Comparison of ENCODE assay signal across 33 cellular contexts in genomic region chr4:39157520-39157919, GRCh38.
"Had no signal": no experiment of that assay in that cellular context is flagged by ENCODE, and none has a peak within 500 bp of the region (broad histone marks: within the 10 kb centered on the region; RNA-seq: fewer than 3 reads in every experiment).

No MANE protein-coding gene starts in this region.

- H3K9me3 ChIP-seq: adrenal gland, body of pancreas, breast epithelium had no signal

- H3K27me3 ChIP-seq: adrenal gland, body of pancreas, brain microvascular endothelial cell, breast epithelium had no signal

- H3K36me3 ChIP-seq: adrenal gland, brain microvascular endothelial cell, breast epithelium had no signal

- FAIRE-seq: astrocyte had no signal

- ATAC-seq: activated CD8-positive, alpha-beta T cell treated with anti-CD3 and anti-CD28 coated beads for 36 hours; activated naive CD4-positive, alpha-beta T cell treated with anti-CD3 and anti-CD28 coated beads, Interleukin-2, amount 50 U/mL, for 72 hours; activated T-cell treated with anti-CD3 and anti-CD28 coated beads, Interleukin-2, amount 50 U/mL, for 4 hours; activated T-cell treated with anti-CD3 and anti-CD28 coated beads, Interleukin-2, amount 50 U/mL, for 72 hours; activated T-helper 17 cell treated with anti-CD3 and anti-CD28 coated beads, Interleukin-2, amount 50 U/mL, for 72 hours; body of pancreas had no signal

- H3K27ac ChIP-seq: adrenal gland, body of pancreas, brain microvascular endothelial cell, breast epithelium, VCaP had no signal

- H3K4me1 ChIP-seq: adrenal gland, body of pancreas, breast epithelium had no signal

- H3K4me3 ChIP-seq: adrenal gland, body of pancreas, breast epithelium had no signal

- DNase-seq: activated B cell treated with CpG ODN at 0.5 μM for 24 hours; activated CD4-positive, alpha-beta memory T cell treated with anti-CD3 and anti-CD28 coated beads for 36 hours; activated CD4-positive, alpha-beta T cell treated with anti-CD3 and anti-CD28 coated beads for 4 hours; activated CD4-positive, alpha-beta T cell treated with anti-CD3 and anti-CD28 coated beads, Interleukin-2, amount 10 ng/mL, durations not matched to agents 24 days and 14 days; activated CD4-positive, alpha-beta T cell treated with anti-CD3 and anti-CD28 coated beads, Interleukin-2, amount 50 U/mL, for 1 hour; activated CD4-positive, alpha-beta T cell treated with anti-CD3 and anti-CD28 coated beads, Interleukin-2, amount 50 U/mL, for 4 hours; activated CD4-positive, CD25-positive, alpha-beta regulatory T cell treated with anti-CD3 and anti-CD28 coated beads, Interleukin-2, amount 50 U/mL, for 72 hours; activated CD8-positive, alpha-beta memory T cell treated with anti-CD3 and anti-CD28 coated beads, Interleukin-2, amount 50 U/mL, for 4 hours; activated CD8-positive, alpha-beta T cell treated with anti-CD3 and anti-CD28 coated beads for 36 hours; activated effector memory CD4-positive, alpha-beta T cell treated with anti-CD3 and anti-CD28 coated beads, Interleukin-2, amount 50 U/mL, for 16 hours; activated gamma-delta T cell treated with Interleukin-2 at 50 U/mL for 16 hours; activated naive CD4-positive, alpha-beta T cell; activated naive CD4-positive, alpha-beta T cell treated with anti-CD3 and anti-CD28 coated beads for 36 hours; activated naive CD4-positive, alpha-beta T cell treated with anti-CD3 and anti-CD28 coated beads, Interleukin-2, amount 50 U/mL, for 16 hours; activated naive CD8-positive, alpha-beta T cell treated with anti-CD3 and anti-CD28 coated beads for 36 hours; activated T-cell treated with anti-CD3 and anti-CD28 coated beads for 4 hours; activated T-cell treated with anti-CD3 and anti-CD28 coated beads, Interleukin-2, amount 50 U/mL, for 1 hour; activated T-cell treated with anti-CD3 and anti-CD28 coated beads, Interleukin-2, amount 50 U/mL, for 4 hours; activated T-cell treated with anti-CD3 and anti-CD28 coated beads, Interleukin-2, amount 50 U/mL, for 72 hours; adrenal gland; amniotic stem cell; aorta; body of pancreas; brain microvascular endothelial cell; central memory CD4-positive, alpha-beta T cell; T-helper 1 cell; T-helper 2 cell; T-helper 9 cell had no signal
